Comparison of ENCODE assay signal across 1 cellular context in genomic region chr5:81856948-81857928, GRCh38.
TF ChIP-seq lines count a peak whose summit lies in the region.

No MANE protein-coding gene starts in this region.

TF ChIP-seq in endothelial cell of umbilical vein, 7 proteins besides CTCF, POLR2A, EP300 and RAD21 (continued from another document):
- no peak for TF ChIP-seq GATA2 (IDR thresholded peaks at IDR 0.05; ENCODE audit: insufficient read depth, insufficient read length, low read depth, low read length)
- no peak for TF ChIP-seq FOS (IDR thresholded peaks at IDR 0.05; ENCODE audit: borderline replicate concordance, insufficient read depth, low read length)
